In the genomic region with DNA sequence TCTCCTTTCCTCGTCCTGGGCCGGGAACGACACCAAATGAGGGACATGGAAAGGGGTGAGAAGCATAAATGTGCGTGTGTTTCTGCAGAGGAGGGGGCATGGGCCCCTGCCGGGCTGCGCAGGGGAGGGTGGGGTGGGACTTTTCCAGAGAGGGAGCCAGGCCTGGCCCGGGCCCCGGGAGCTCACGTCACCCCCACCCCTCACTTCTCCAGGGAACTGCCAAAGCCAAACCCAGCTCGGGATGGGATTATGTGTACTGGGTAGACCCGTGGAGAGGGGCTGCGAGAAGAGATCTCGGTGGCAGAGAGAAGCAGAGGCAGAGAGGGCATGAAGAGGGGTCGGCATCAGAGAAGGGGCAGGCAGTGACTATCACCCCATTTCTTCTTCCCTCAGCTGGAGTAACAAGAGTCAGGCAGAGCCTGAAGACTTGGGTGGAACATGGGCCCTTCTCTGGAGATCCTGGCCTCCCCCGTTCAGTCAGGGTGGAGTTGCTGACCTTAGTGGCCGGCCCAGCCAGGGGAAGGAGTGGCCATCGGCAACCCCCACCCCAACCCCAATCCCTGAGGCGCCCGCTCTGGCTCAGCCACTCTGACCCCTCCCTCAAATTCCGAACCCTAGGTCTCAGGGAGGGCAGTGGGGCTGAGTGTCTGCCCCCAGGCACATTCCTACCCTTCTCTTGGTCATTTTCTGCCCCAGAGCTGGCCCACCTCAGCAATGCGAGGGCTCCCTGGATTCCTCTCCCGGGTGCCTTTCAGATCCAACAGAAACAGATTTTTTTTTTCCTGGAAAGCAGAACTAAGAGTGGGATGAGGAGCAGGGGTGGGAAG, we compare ENCODE assay signal across 1 cellular context.
TF ChIP-seq lines count a peak whose summit lies in the region.

No MANE protein-coding gene starts in this region.

TF ChIP-seq in IMR-90, 13 proteins besides CTCF, POLR2A, EP300 and RAD21:
- TF ChIP-seq MAFK (IDR thresholded peaks at IDR 0.05; ENCODE audit: low read depth, low read length) (no peak), SMC3 (IDR thresholded peaks at IDR 0.05; ENCODE audit: low read depth, low read length) (no peak), FOS (IDR thresholded peaks at IDR 0.05; ENCODE audit: low read depth, low read length) (no peak), RCOR1 (IDR thresholded peaks at IDR 0.05; ENCODE audit: insufficient replicate concordance, low read length) (no peak), CEBPB (IDR thresholded peaks at IDR 0.05; ENCODE audit: low read depth, low read length) (no peak)
- TF ChIP-seq, protein P1, sequence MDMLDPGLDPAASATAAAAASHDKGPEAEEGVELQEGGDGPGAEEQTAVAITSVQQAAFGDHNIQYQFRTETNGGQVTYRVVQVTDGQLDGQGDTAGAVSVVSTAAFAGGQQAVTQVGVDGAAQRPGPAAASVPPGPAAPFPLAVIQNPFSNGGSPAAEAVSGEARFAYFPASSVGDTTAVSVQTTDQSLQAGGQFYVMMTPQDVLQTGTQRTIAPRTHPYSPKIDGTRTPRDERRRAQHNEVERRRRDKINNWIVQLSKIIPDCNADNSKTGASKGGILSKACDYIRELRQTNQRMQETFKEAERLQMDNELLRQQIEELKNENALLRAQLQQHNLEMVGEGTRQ (IDR thresholded peaks at IDR 0.05; ENCODE audit: low read depth, low read length): no peak
TF ChIP-seq in IMR-90: peak in this region for 0.
